In the genomic region with DNA sequence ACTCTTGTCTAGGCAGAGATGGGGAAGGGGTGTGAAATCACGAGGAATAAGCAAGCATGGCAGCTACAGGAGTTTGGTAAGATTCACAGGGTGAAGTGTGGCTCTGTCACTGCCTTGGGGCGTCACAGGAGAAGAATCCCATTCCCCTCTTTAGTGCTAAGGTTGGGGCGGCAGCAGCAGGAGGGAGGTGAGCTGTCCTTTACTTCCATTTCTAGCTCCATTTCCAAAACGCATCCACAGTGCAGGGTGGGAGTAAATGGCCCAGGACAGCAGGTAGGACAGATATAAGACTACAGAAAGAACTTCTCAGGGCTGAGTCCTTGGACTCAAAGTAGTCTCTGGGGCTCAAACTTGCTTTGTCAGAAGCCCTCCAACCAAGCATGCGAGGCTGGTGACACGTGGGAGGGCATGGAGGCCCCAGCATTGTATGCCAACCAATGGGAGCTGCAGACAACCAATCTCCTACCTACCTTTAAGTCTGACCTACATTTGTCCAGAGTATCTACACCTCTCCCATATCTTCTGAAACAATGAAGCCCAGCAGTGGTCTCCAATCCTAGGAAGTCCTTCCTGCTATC, we compare ENCODE assay signal across 11 cellular contexts. TPM values are rescaled to one million over a fixed set of nuclear protein-coding genes. Genes with fewer than 3 reads are reported as not detected.
DNase-seq lines count a peak whose midpoint lies in the region; ATAC-seq, FAIRE-seq and TF ChIP-seq lines count a peak whose summit lies in the region.
"Had no signal": no experiment of that assay in that cellular context is flagged by ENCODE, and none has a peak within 500 bp of the region (broad histone marks: within the 10 kb centered on the region; RNA-seq: fewer than 3 reads in every experiment).

No MANE protein-coding gene starts in this region.

- TF ChIP-seq CTCF in RWPE1 (conservative IDR thresholded peaks at IDR 0.05; ENCODE audit: low read depth) (no peak), esophagus squamous epithelium (IDR thresholded peaks at IDR 0.05) (no peak)

- CTCF ChIA-PET in RWPE1 (lab: Yijun Ruan, JAX) = no interaction called here
- CTCF ChIA-PET in activated CD4-positive, alpha-beta T cell treated with anti-CD3 and anti-CD28 coated beads, Interleukin-2, amount 10 ng/mL, durations not matched to agents 7 days and 5 days (lab: Charles Lee) = interaction anchor here (0.9 to 6.6 kb wide), 6 partner anchors 9 to 100 kb away, joined by 3 to 46 read pairs (median 5); a partner anchor contains a TSS

- TF ChIP-seq POLR2A in GM12892 (IDR thresholded peaks at IDR 0.05; ENCODE audit: low read depth, low read length) = peak; percentile 7; the same call in 1 of the 2 replicates
- TF ChIP-seq POLR2A in esophagus squamous epithelium (IDR thresholded peaks at IDR 0.05) = no peak

- H3K36me3 Mint-ChIP-seq in stimulated activated memory B cell treated with anti-CD40 and anti-IgM and Interleukin-4, amounts not matched to agents 10 μg/mL and 1 μg/mL and 100 μg/mL, for 72 hours = peaks cover 18% of the 10 kb centered on the region
- H3K36me3 Mint-ChIP-seq in activated CD4-positive, alpha-beta T cell treated with anti-CD3 and anti-CD28 coated beads, Interleukin-2, amount 10 ng/mL, durations not matched to agents 7 days and 5 days (ENCODE audit: low read depth) = peaks cover 36% of the 10 kb centered on the region

- ATAC-seq in stimulated activated memory B cell treated with anti-CD40 and anti-IgM and Interleukin-4, amounts not matched to agents 10 μg/mL and 1 μg/mL and 100 μg/mL, for 72 hours = peak; percentile 29

- DNase-seq in GM12892 (ENCODE audit: insufficient read length) (no peak), RWPE1 (ENCODE audit: low spot score) (no peak), esophagus squamous epithelium (lab: John Stamatoyannopoulos, UW) (no peak), NCI-H187 treated with DMSO at 0.1 percent for 48 hours (lab: John Stamatoyannopoulos, UW) (no peak), NCI-H748 (lab: John Stamatoyannopoulos, UW; ENCODE audit: unreplicated experiment) (no peak)
- DNase-seq in activated CD4-positive, alpha-beta T cell treated with anti-CD3 and anti-CD28 coated beads, Interleukin-2, amount 10 ng/mL, durations not matched to agents 7 days and 5 days = no peak
- no peak for DNase-seq in stimulated activated CD4-positive, alpha-beta T cell treated with anti-CD3 and anti-CD28 coated beads, Interleukin-12 subunit alpha, Interleukin-12 subunit beta, amount 100 ng/mL, for 4 hours
- DNase-seq: activated CD4-positive, CD25-positive, alpha-beta regulatory T cell; EL; retina had no signal

- H3K27me3 ChIP-seq in esophagus squamous epithelium = no peaks in the 10 kb centered on the region

- 57 to 86% methylated on average over 3 to 6 of the region's 6 CpGs for WGBS in esophagus squamous epithelium, 2 donors

- intact Hi-C loops in esophagus squamous epithelium (cut with DNase I) = no loop called here

- POLR2A ChIA-PET in RWPE1 (lab: Yijun Ruan, JAX; ENCODE audit: low non-redundant PET) = no interaction called here
- POLR2A ChIA-PET in activated CD4-positive, alpha-beta T cell treated with anti-CD3 and anti-CD28 coated beads, Interleukin-2, amount 10 ng/mL, durations not matched to agents 7 days and 5 days (lab: Charles Lee) = interaction anchor here (0.5 to 0.7 kb wide), 2 partner anchors 76 to 185 kb away, joined by 3 read pairs; a partner anchor contains a TSS

- H3K4me1 Mint-ChIP-seq in stimulated activated memory B cell treated with anti-CD40 and anti-IgM and Interleukin-4, amounts not matched to agents 10 μg/mL and 1 μg/mL and 100 μg/mL, for 72 hours = peaks cover 100% of the 10 kb centered on the region
- peaks cover 90% of the 10 kb centered on the region for H3K4me1 Mint-ChIP-seq in activated CD4-positive, alpha-beta T cell treated with anti-CD3 and anti-CD28 coated beads, Interleukin-2, amount 10 ng/mL, durations not matched to agents 7 days and 5 days

- no peaks in the 10 kb centered on the region for H3K27me3 Mint-ChIP-seq in stimulated activated memory B cell treated with anti-CD40 and anti-IgM and Interleukin-4, amounts not matched to agents 10 μg/mL and 1 μg/mL and 100 μg/mL, for 72 hours
- no peaks in the 10 kb centered on the region for H3K27me3 Mint-ChIP-seq in activated CD4-positive, alpha-beta T cell treated with anti-CD3 and anti-CD28 coated beads, Interleukin-2, amount 10 ng/mL, durations not matched to agents 7 days and 5 days

- peak overlapping the region in 1 of 4 donors; percentile 13 for H3K4me3 ChIP-seq in esophagus squamous epithelium

- peaks cover 85 to 100% (median 97%) of the 10 kb centered on the region in 3 donors for H3K4me1 ChIP-seq in esophagus squamous epithelium

- H3K36me3 ChIP-seq in esophagus squamous epithelium = peaks cover 0 to 23% (median 0%) of the 10 kb centered on the region in 3 donors

- no peak for FAIRE-seq in GM12892 (lab: Jason Lieb, UNC)

- H3K9me3 Mint-ChIP-seq in stimulated activated memory B cell treated with anti-CD40 and anti-IgM and Interleukin-4, amounts not matched to agents 10 μg/mL and 1 μg/mL and 100 μg/mL, for 72 hours = no peaks in the 10 kb centered on the region
- H3K9me3 Mint-ChIP-seq in activated CD4-positive, alpha-beta T cell treated with anti-CD3 and anti-CD28 coated beads, Interleukin-2, amount 10 ng/mL, durations not matched to agents 7 days and 5 days = no peaks in the 10 kb centered on the region

- peak overlapping the region; percentile 82 for H3K27ac ChIP-seq in RWPE1
- H3K27ac ChIP-seq in esophagus squamous epithelium = peak overlapping the region; percentile 1 to 100 (median 84)

- no peaks in the 10 kb centered on the region for H3K9me3 ChIP-seq in esophagus squamous epithelium

- peak overlapping the region; percentile 80 for H3K4me3 Mint-ChIP-seq in stimulated activated memory B cell treated with anti-CD40 and anti-IgM and Interleukin-4, amounts not matched to agents 10 μg/mL and 1 μg/mL and 100 μg/mL, for 72 hours
- H3K4me3 Mint-ChIP-seq in activated CD4-positive, alpha-beta T cell treated with anti-CD3 and anti-CD28 coated beads, Interleukin-2, amount 10 ng/mL, durations not matched to agents 7 days and 5 days = no peak overlapping the region

- peak overlapping the region; percentile 98 for H3K27ac Mint-ChIP-seq in stimulated activated memory B cell treated with anti-CD40 and anti-IgM and Interleukin-4, amounts not matched to agents 10 μg/mL and 1 μg/mL and 100 μg/mL, for 72 hours
- no peak overlapping the region for H3K27ac Mint-ChIP-seq in activated CD4-positive, alpha-beta T cell treated with anti-CD3 and anti-CD28 coated beads, Interleukin-2, amount 10 ng/mL, durations not matched to agents 7 days and 5 days

RNA-seq across cellular contexts. Expression of a gene that starts 8.5 kb away (rescaled TPM):
- 14.6 TPM for polyA plus RNA-seq in GM12892 (2012; ENCODE audit: missing spikeins)
- total RNA-seq in esophagus squamous epithelium = 10 to 100 TPM in 3 of 4 donors, 1 to 10 TPM in 1; 9.1 to 30.1 (median 12.1) TPM
- 10 to 100 TPM; 34.0 to 39.4 TPM for total RNA-seq in activated CD4-positive, alpha-beta T cell treated with anti-CD3 and anti-CD28 coated beads, Interleukin-2, amount 10 ng/mL, durations not matched to agents 7 days and 5 days
